Comparison of ENCODE assay signal across 1 cellular context in the genomic region with DNA sequence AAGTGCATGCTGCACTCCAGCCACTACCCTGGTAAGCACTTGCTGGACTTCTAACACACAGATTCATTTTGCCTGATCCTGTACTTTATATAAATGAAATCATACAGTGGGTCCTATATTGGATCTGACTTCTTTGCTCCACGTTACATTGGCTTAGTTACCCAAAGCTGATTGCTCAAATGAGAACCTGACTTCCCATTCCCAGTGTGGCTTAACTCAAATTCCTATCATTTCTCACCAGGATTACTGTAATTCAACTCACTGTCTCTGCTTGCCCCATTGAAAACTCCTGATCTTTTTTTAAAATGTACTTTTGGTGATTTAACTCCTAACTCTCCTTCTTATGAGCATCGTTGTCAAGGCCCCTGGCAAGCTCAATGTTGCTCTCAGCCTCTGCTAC.
TF ChIP-seq lines count a peak whose summit lies in the region.

No MANE protein-coding gene starts in this region.

TF ChIP-seq in GM12878, 131 proteins besides CTCF, POLR2A, EP300 and RAD21:
- no peak for TF ChIP-seq BCL11A (IDR thresholded peaks at IDR 0.05; ENCODE audit: low read depth, low read length)
- TF ChIP-seq KLF5 (IDR thresholded peaks at IDR 0.05; ENCODE audit: partially characterized antibody), result no peak
- TF ChIP-seq CHD4 (IDR thresholded peaks at IDR 0.05), result no peak
- no peak for TF ChIP-seq RUNX3 (IDR thresholded peaks at IDR 0.05; ENCODE audit: low read length)
- TF ChIP-seq SREBF1 (IDR thresholded peaks at IDR 0.05; ENCODE audit: low read length), result no peak
- TF ChIP-seq TARDBP (IDR thresholded peaks at IDR 0.05; ENCODE audit: borderline replicate concordance), result no peak
- no peak for TF ChIP-seq FOXK2 (IDR thresholded peaks at IDR 0.05)
- no peak for TF ChIP-seq NRF1 (conservative IDR thresholded peaks at IDR 0.05; ENCODE audit: low read depth, low read length)
- no peak for TF ChIP-seq RCOR1 (conservative IDR thresholded peaks at IDR 0.05; ENCODE audit: low read depth, low read length)
- TF ChIP-seq ZNF592 (IDR thresholded peaks at IDR 0.05), result no peak
- TF ChIP-seq RFX5 (IDR thresholded peaks at IDR 0.05; ENCODE audit: low read depth, low read length), result no peak
- no peak for TF ChIP-seq RBBP5 (conservative IDR thresholded peaks at IDR 0.05)
- no peak for TF ChIP-seq CBFB (IDR thresholded peaks at IDR 0.05; ENCODE audit: low read depth)
